In the genomic region with DNA sequence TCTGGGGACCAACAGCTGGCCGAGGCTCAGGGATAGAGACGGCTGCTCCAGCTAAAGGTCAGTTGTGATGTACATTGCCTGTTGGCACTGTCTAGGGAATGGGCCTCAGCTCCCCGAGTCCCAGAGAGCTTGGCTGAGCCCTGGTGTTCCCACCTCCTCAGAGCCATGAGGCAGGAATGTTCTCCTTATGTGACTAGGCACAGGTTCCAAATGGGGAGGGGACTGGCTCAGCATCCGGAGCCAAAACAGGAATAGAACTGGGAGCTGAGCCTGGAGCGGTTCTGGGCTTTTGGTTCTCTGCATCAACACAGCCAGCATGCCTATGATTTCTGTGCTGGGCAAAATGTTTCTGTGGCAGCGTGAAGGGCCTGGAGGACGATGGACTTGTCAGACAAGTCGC, we compare ENCODE assay signal across 8 cellular contexts. TPM values are rescaled to one million over a fixed set of nuclear protein-coding genes. Genes with fewer than 3 reads are reported as not detected.
DNase-seq lines count a peak whose midpoint lies in the region; TF ChIP-seq lines count a peak whose summit lies in the region.

A gene with protein sequence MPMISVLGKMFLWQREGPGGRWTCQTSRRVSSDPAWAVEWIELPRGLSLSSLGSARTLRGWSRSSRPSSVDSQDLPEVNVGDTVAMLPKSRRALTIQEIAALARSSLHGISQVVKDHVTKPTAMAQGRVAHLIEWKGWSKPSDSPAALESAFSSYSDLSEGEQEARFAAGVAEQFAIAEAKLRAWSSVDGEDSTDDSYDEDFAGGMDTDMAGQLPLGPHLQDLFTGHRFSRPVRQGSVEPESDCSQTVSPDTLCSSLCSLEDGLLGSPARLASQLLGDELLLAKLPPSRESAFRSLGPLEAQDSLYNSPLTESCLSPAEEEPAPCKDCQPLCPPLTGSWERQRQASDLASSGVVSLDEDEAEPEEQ (plus strand): TSS at position 286 of the 400 bp plus-strand sequence. CDS start 31 bp downstream, at position 317.

- H3K4me2 ChIP-seq in H9 (ENCODE audit: insufficient read depth, insufficient read length, low read length) (peak within 1 kb of the TSS; percentile 81), osteoblast (ENCODE audit: insufficient read depth, low read length) (peak within 1 kb of the TSS; percentile 94)

- H3K27ac ChIP-seq in H9 (ENCODE audit: insufficient read length, low read depth, low read length) = no peak within 1 kb of the TSS
- H3K27ac ChIP-seq in osteoblast (ENCODE audit: low read depth, low read length) = peak within 1 kb of the TSS; percentile 97

- no peak within 1 kb of the TSS for H4K8ac ChIP-seq in H9 (replicated peaks; ENCODE audit: insufficient read length, low read depth, low read length)

- peaks cover 25 to 46% (median 30%) of the 10 kb centered on the region in 3 experiments for H3K36me3 Mint-ChIP-seq in H9 (ENCODE audit: insufficient read depth in 1 of 3, low read depth in 3 of 3)
- peaks cover 34% of the 10 kb centered on the region for H3K36me3 Mint-ChIP-seq in activated T-helper 1 cell treated with anti-CD3 and anti-CD28 coated beads, Interleukin-12 subunit alpha, Interleukin-12 subunit beta, Interleukin-2, Interleukin-4 antibody, amounts not matched to agents 30 ng/mL and 10 ng/mL and 1 ng/mL, durations not matched to agents 14 hours and 24 hours and 36 hours (ENCODE audit: low read depth)

- peak within 1 kb of the TSS; percentile 90 to 98 (median 96) for H3K27ac Mint-ChIP-seq in H9
- peak within 1 kb of the TSS; percentile 88 for H3K27ac Mint-ChIP-seq in activated T-helper 1 cell treated with anti-CD3 and anti-CD28 coated beads, Interleukin-12 subunit alpha, Interleukin-12 subunit beta, Interleukin-2, Interleukin-4 antibody, amounts not matched to agents 30 ng/mL and 10 ng/mL and 1 ng/mL, durations not matched to agents 14 hours and 24 hours and 36 hours

- H3K4me3 Mint-ChIP-seq in H9 = peak within 1 kb of the TSS; percentile 86 to 93
- peak within 1 kb of the TSS; percentile 87 for H3K4me3 Mint-ChIP-seq in activated T-helper 1 cell treated with anti-CD3 and anti-CD28 coated beads, Interleukin-12 subunit alpha, Interleukin-12 subunit beta, Interleukin-2, Interleukin-4 antibody, amounts not matched to agents 30 ng/mL and 10 ng/mL and 1 ng/mL, durations not matched to agents 14 hours and 24 hours and 36 hours

- H4K20me1 ChIP-seq in H9 (ENCODE audit: control insufficient read depth, insufficient read depth, insufficient read length) = peaks cover 4% of the 10 kb centered on the region
- peaks cover 28% of the 10 kb centered on the region for H4K20me1 ChIP-seq in osteoblast (ENCODE audit: insufficient read depth, low read length)

- peak within 1 kb of the TSS; percentile 77 for H3K4me3 ChIP-seq in osteoblast (ENCODE audit: insufficient read depth, low read length)

- no peak within 1 kb of the TSS for H2BK20ac ChIP-seq in H9 (ENCODE audit: low read depth, low read length, poor library complexity, severe bottlenecking)

- no peak within 1 kb of the TSS for H2AK5ac ChIP-seq in H9 (ENCODE audit: insufficient read length, low read length)

- H3K79me2 ChIP-seq in H9 (ENCODE audit: insufficient read depth, low read length) (no peaks in the 10 kb centered on the region), osteoblast (ENCODE audit: insufficient read depth, low read length) (peaks cover 59% of the 10 kb centered on the region)

- no peak within 1 kb of the TSS for H3K23ac ChIP-seq in H9 (ENCODE audit: insufficient read length, low read depth, low read length)

- H3K27me3 ChIP-seq in H9 (ENCODE audit: insufficient read depth, low read length) = no peaks in the 10 kb centered on the region
- no peaks in the 10 kb centered on the region for H3K27me3 ChIP-seq in osteoblast (ENCODE audit: insufficient read depth, low read length)

- H3K9me3 ChIP-seq in H9 (ENCODE audit: control insufficient read depth, low read depth, low read length) (no peaks in the 10 kb centered on the region), osteoblast (ENCODE audit: low read depth, low read length) (no peaks in the 10 kb centered on the region)

- TF ChIP-seq CTCF in H9 (conservative IDR thresholded peaks at IDR 0.05) = no peak
- TF ChIP-seq CTCF in osteoblast (IDR thresholded peaks at IDR 0.05; ENCODE audit: extremely low read depth, low read depth, low read length) = no peak

- H3K79me1 ChIP-seq in H9 (ENCODE audit: insufficient read depth, low read depth, low read length, poor library complexity, severe bottlenecking) = no peaks in the 10 kb centered on the region

- no peak within 1 kb of the TSS for H2BK15ac ChIP-seq in H9 (ENCODE audit: low read depth, low read length)

- no peak within 1 kb of the TSS for H3K18ac ChIP-seq in H9 (ENCODE audit: insufficient read length, low read depth, low read length)

- H3K4ac ChIP-seq in H9 (ENCODE audit: low read depth, low read length) = no peak within 1 kb of the TSS

- no peak within 1 kb of the TSS for H3T11ph ChIP-seq in H9 (ENCODE audit: low read length)

- WGBS in H9 (ENCODE audit: extremely low coverage, insufficient read length, low lambda C conversion rate) = no CpG with 5 or more reads among the region's 8 CpGs

- no peak within 1 kb of the TSS for H2BK12ac ChIP-seq in H9 (ENCODE audit: insufficient read length, low read depth, low read length)

- no peak within 1 kb of the TSS for H2AFZ ChIP-seq in H9 (ENCODE audit: low read length)
- H2AFZ ChIP-seq in osteoblast (ENCODE audit: low read length) = peak within 1 kb of the TSS; percentile 45

- no peak for DNase-seq in H9
- no peak for DNase-seq in activated T-helper 1 cell treated with anti-CD3 and anti-CD28 coated beads, Interleukin-12 subunit alpha, Interleukin-12 subunit beta, Interleukin-2, Interleukin-4 antibody, amounts not matched to agents 30 ng/mL and 10 ng/mL and 1 ng/mL, durations not matched to agents 14 hours and 24 hours and 36 hours (ENCODE audit: low spot score)
- peak in 32 of 42 donors; percentile 32 to 84 (median 63) for DNase-seq in head of caudate nucleus
- DNase-seq in osteoblast (ENCODE audit: insufficient read length, low spot score, missing footprints) = peak; percentile 88
- DNase-seq in iPS-NIHi11 (ENCODE audit: low spot score) = no peak
- DNase-seq in activated gamma-delta T cell (lab: John Stamatoyannopoulos, UW) = no peak
- DNase-seq in SKM-1 treated with dmso at 0.1 percent for 144 hours (lab: John Stamatoyannopoulos, UW; ENCODE audit: unreplicated experiment) = no peak
- no peak for DNase-seq in NOMO-1 treated with DMSO at 0.1 percent for 48 hours (lab: John Stamatoyannopoulos, UW; ENCODE audit: unreplicated experiment)

- peak within 1 kb of the TSS; percentile 31 for H3K9ac ChIP-seq in H9 (ENCODE audit: extremely low read depth, insufficient read length, low read length)

- no peak within 1 kb of the TSS for H2BK120ac ChIP-seq in H9 (ENCODE audit: low read depth, low read length, poor library complexity, severe bottlenecking)

- intact Hi-C loops in activated T-helper 1 cell treated with anti-CD3 and anti-CD28 coated beads, Interleukin-12 subunit alpha, Interleukin-12 subunit beta, Interleukin-2, Interleukin-4 antibody, amounts not matched to agents 30 ng/mL and 10 ng/mL and 1 ng/mL, durations not matched to agents 14 hours and 24 hours and 36 hours (cut with micrococcal nuclease) = no loop called here
- intact Hi-C loops in head of caudate nucleus (cut with DNase I) = no loop called here

- no peak within 1 kb of the TSS for H2BK5ac ChIP-seq in H9 (ENCODE audit: insufficient read length, low read length)

- H4K5ac ChIP-seq in H9 (ENCODE audit: insufficient read length, low read depth, low read length) = no peak within 1 kb of the TSS

- peaks cover 42% of the 10 kb centered on the region for H3K36me3 ChIP-seq in osteoblast (ENCODE audit: insufficient read depth, low read length)

- no peaks in the 10 kb centered on the region; a peak in 1 of 5 replicates for H3K9me3 Mint-ChIP-seq in H9
- no peaks in the 10 kb centered on the region for H3K9me3 Mint-ChIP-seq in activated T-helper 1 cell treated with anti-CD3 and anti-CD28 coated beads, Interleukin-12 subunit alpha, Interleukin-12 subunit beta, Interleukin-2, Interleukin-4 antibody, amounts not matched to agents 30 ng/mL and 10 ng/mL and 1 ng/mL, durations not matched to agents 14 hours and 24 hours and 36 hours

- no peak within 1 kb of the TSS for H4K91ac ChIP-seq in H9 (ENCODE audit: insufficient read length, low read depth, low read length)

- H3K27me3 Mint-ChIP-seq in H9 (ENCODE audit: low read depth) = no peaks in the 10 kb centered on the region; the same call in 1 of the 2 replicates
- peaks cover 2% of the 10 kb centered on the region for H3K27me3 Mint-ChIP-seq in activated T-helper 1 cell treated with anti-CD3 and anti-CD28 coated beads, Interleukin-12 subunit alpha, Interleukin-12 subunit beta, Interleukin-2, Interleukin-4 antibody, amounts not matched to agents 30 ng/mL and 10 ng/mL and 1 ng/mL, durations not matched to agents 14 hours and 24 hours and 36 hours (ENCODE audit: insufficient read depth)

- H3K23me2 ChIP-seq in H9 (ENCODE audit: insufficient read length, low read depth, low read length, poor library complexity, severe bottlenecking) = peaks cover 10% of the 10 kb centered on the region

- no peaks in the 10 kb centered on the region for H3K4me1 ChIP-seq in H9 (ENCODE audit: insufficient read depth, low read length)
- H3K4me1 ChIP-seq in osteoblast (ENCODE audit: insufficient read depth, low read length) = peaks cover 56% of the 10 kb centered on the region

- H3K56ac ChIP-seq in H9 (ENCODE audit: insufficient read length, low read depth, low read length) = no peak within 1 kb of the TSS

- H3K4me1 Mint-ChIP-seq in H9 = peaks cover 34 to 37% of the 10 kb centered on the region in 2 experiments
- peaks cover 61% of the 10 kb centered on the region for H3K4me1 Mint-ChIP-seq in activated T-helper 1 cell treated with anti-CD3 and anti-CD28 coated beads, Interleukin-12 subunit alpha, Interleukin-12 subunit beta, Interleukin-2, Interleukin-4 antibody, amounts not matched to agents 30 ng/mL and 10 ng/mL and 1 ng/mL, durations not matched to agents 14 hours and 24 hours and 36 hours (ENCODE audit: low read depth)

- H3K14ac ChIP-seq in H9 (ENCODE audit: insufficient read depth, low read length) = peak within 1 kb of the TSS; percentile 41; the same call in 1 of the 2 replicates

RNA-seq across cellular contexts. Expression of the gene that starts here (rescaled TPM):
- total RNA-seq in H9 (2021) (14.4 and 15.5 TPM in 2 replicates), osteoblast (9.8 and 10.6 TPM in 2 replicates)
- 7.5 and 9.2 TPM in 2 replicates for total RNA-seq in activated T-helper 1 cell treated with anti-CD3 and anti-CD28 coated beads, Interleukin-12 subunit alpha, Interleukin-12 subunit beta, Interleukin-2, Interleukin-4 antibody, amounts not matched to agents 30 ng/mL and 10 ng/mL and 1 ng/mL, durations not matched to agents 14 hours and 24 hours and 36 hours

Comparison
In these comparisons a context has a peak if more than half of its experiments do, and no peak if none do; other contexts are left out.
1. DNase-seq: peak in head of caudate nucleus (32 of 42) and osteoblast (single experiment); none in H9 (single experiment), activated T-helper 1 cell treated with anti-CD3 and anti-CD28 coated beads, Interleukin-12 subunit alpha, Interleukin-12 subunit beta, Interleukin-2, Interleukin-4 antibody, amounts not matched to agents 30 ng/mL and 10 ng/mL and 1 ng/mL, durations not matched to agents 14 hours and 24 hours and 36 hours (single experiment), iPS-NIHi11 (single experiment), activated gamma-delta T cell (single experiment), SKM-1 treated with dmso at 0.1 percent for 144 hours (single experiment) and NOMO-1 treated with DMSO at 0.1 percent for 48 hours (single experiment).